ENCODE assay signal across 2 cellular contexts in genomic region chr7:20835111-20835750, GRCh38.
TF ChIP-seq lines count a peak whose summit lies in the region.

No MANE protein-coding gene starts in this region.

TF ChIP-seq in HCT116, 20 proteins besides CTCF, POLR2A, EP300 and RAD21:
- TF ChIP-seq FOSL1 (IDR thresholded peaks at IDR 0.05; ENCODE audit: low read depth) (no peak), SP1 (IDR thresholded peaks at IDR 0.05; ENCODE audit: low read depth) (no peak), ELF1 (IDR thresholded peaks at IDR 0.05; ENCODE audit: borderline replicate concordance, low read depth) (no peak), SRF (IDR thresholded peaks at IDR 0.05; ENCODE audit: low read depth) (no peak), SIN3A (IDR thresholded peaks at IDR 0.05; ENCODE audit: low read depth) (no peak), CEBPB (IDR thresholded peaks at IDR 0.05; ENCODE audit: low read depth) (no peak), TCF7L2 (IDR thresholded peaks at IDR 0.05; ENCODE audit: borderline replicate concordance, extremely low read depth, insufficient read depth, insufficient read length) (no peak), POLR2AphosphoS5 (IDR thresholded peaks at IDR 0.05; ENCODE audit: low read depth, low read length) (no peak), JUND (IDR thresholded peaks at IDR 0.05) (no peak), ZFX (IDR thresholded peaks at IDR 0.05) (no peak), ZNF274 (IDR thresholded peaks at IDR 0.05; ENCODE audit: low read depth, low read length) (no peak), REST (IDR thresholded peaks at IDR 0.05; ENCODE audit: low read depth) (no peak), EZH2phosphoT487 (IDR thresholded peaks at IDR 0.05; ENCODE audit: borderline replicate concordance) (no peak), CBX3 (IDR thresholded peaks at IDR 0.05; ENCODE audit: low read depth) (no peak), ZBTB33 (IDR thresholded peaks at IDR 0.05; ENCODE audit: extremely low read depth, insufficient replicate concordance, low read length) (no peak), YY1 (IDR thresholded peaks at IDR 0.05; ENCODE audit: extremely low read depth, insufficient replicate concordance, low read depth, low read length) (no peak), EZH2 (IDR thresholded peaks at IDR 0.05) (no peak)
- TF ChIP-seq, protein P1, sequence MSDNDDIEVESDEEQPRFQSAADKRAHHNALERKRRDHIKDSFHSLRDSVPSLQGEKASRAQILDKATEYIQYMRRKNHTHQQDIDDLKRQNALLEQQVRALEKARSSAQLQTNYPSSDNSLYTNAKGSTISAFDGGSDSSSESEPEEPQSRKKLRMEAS (IDR thresholded peaks at IDR 0.05), result no peak
- TF ChIP-seq, protein P2, sequence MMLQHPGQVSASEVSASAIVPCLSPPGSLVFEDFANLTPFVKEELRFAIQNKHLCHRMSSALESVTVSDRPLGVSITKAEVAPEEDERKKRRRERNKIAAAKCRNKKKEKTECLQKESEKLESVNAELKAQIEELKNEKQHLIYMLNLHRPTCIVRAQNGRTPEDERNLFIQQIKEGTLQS (IDR thresholded peaks at IDR 0.05), result no peak
TF ChIP-seq in HCT116: peak in this region for 0.

TF ChIP-seq in H1, 55 proteins besides CTCF, POLR2A, EP300 and RAD21:
- TF ChIP-seq GABPA (IDR thresholded peaks at IDR 0.05; ENCODE audit: borderline replicate concordance, insufficient read depth, low read length), result no peak
- TF ChIP-seq, protein P3, sequence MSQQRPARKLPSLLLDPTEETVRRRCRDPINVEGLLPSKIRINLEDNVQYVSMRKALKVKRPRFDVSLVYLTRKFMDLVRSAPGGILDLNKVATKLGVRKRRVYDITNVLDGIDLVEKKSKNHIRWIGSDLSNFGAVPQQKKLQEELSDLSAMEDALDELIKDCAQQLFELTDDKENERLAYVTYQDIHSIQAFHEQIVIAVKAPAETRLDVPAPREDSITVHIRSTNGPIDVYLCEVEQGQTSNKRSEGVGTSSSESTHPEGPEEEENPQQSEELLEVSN (IDR thresholded peaks at IDR 0.05), result peak; percentile 51
- TF ChIP-seq, protein P4, sequence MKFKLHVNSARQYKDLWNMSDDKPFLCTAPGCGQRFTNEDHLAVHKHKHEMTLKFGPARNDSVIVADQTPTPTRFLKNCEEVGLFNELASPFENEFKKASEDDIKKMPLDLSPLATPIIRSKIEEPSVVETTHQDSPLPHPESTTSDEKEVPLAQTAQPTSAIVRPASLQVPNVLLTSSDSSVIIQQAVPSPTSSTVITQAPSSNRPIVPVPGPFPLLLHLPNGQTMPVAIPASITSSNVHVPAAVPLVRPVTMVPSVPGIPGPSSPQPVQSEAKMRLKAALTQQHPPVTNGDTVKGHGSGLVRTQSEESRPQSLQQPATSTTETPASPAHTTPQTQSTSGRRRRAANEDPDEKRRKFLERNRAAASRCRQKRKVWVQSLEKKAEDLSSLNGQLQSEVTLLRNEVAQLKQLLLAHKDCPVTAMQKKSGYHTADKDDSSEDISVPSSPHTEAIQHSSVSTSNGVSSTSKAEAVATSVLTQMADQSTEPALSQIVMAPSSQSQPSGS (IDR thresholded peaks at IDR 0.05; ENCODE audit: low read length), result no peak
TF ChIP-seq in H1: peak in this region for 1.
